Comparison of ENCODE assay signal across 17 cellular contexts in genomic region chr21:44636209-44637017, GRCh38. TPM values are rescaled to one million over a fixed set of nuclear protein-coding genes. Genes with fewer than 3 reads are reported as not detected.
DNase-seq lines count a peak whose midpoint lies in the region; ATAC-seq and TF ChIP-seq lines count a peak whose summit lies in the region.
"Had no signal": no experiment of that assay in that cellular context is flagged by ENCODE, and none has a peak within 500 bp of the region (broad histone marks: within the 10 kb centered on the region; RNA-seq: fewer than 3 reads in every experiment).

No MANE protein-coding gene starts in this region.

- no peak overlapping the region for H4K91ac ChIP-seq in IMR-90 (ENCODE audit: insufficient read depth, low read depth, low read length)

- no TSS peak for BruUV-seq in IMR-90 (replicated peaks; lab: Mats Ljungman, UMichigan)

- no peak overlapping the region for H3K4ac ChIP-seq in IMR-90 (ENCODE audit: low read depth, low read length)

- no peak overlapping the region for H3K18ac ChIP-seq in IMR-90 (ENCODE audit: low read depth, low read length)

- H3K36me3 ChIP-seq in IMR-90 (ENCODE audit: control insufficient read depth, insufficient read depth, low read length): no peaks in the 10 kb centered on the region
- H3K36me3 ChIP-seq in stomach: no peaks in the 10 kb centered on the region
- H3K36me3 ChIP-seq in gastroesophageal sphincter: no peaks in the 10 kb centered on the region
- H3K36me3 ChIP-seq: BLaER1 treated with 17β-estradiol and CSF1 and Interleukin-3, amounts not matched to agents 10 nM and 100 nM had no signal

- 0 out of 2 replicates have a peak, but pooled peaks cover 6% of the 10 kb centered on the region for H3K9me3 ChIP-seq in IMR-90 (ENCODE audit: control insufficient read depth, insufficient read depth, low read length)
- H3K9me3 ChIP-seq in stomach: peaks cover 3 to 30% (median 27%) of the 10 kb centered on the region in 4 donors
- peaks cover 0 to 35% (median 0%) of the 10 kb centered on the region in 3 donors for H3K9me3 ChIP-seq in gastroesophageal sphincter

- H3K4me2 ChIP-seq in IMR-90 (ENCODE audit: low read depth, low read length): no peak overlapping the region
- H3K4me2 ChIP-seq: BLaER1 treated with 17β-estradiol and CSF1 and Interleukin-3, amounts not matched to agents 10 nM and 100 nM had no signal

- H4K20me1 ChIP-seq in IMR-90 (ENCODE audit: insufficient read depth, low read length): no peaks in the 10 kb centered on the region
- H4K20me1 ChIP-seq: BLaER1 treated with 17β-estradiol and CSF1 and Interleukin-3, amounts not matched to agents 10 nM and 100 nM had no signal

- H3K14ac ChIP-seq in IMR-90 (replicated peaks; ENCODE audit: low read depth, low read length): no peak overlapping the region

- H3K9me1 ChIP-seq in IMR-90 (ENCODE audit: insufficient read depth, low read length): no peaks in the 10 kb centered on the region

- ATAC-seq in IMR-90 (ENCODE audit: low read depth) (no peak), gastroesophageal sphincter (no peak), HG02885 (IDR thresholded peaks at IDR 0.05; ENCODE audit: poor library complexity, unreplicated experiment) (no peak), HG02623 (IDR thresholded peaks at IDR 0.05; ENCODE audit: unreplicated experiment) (no peak)
- ATAC-seq in stimulated activated naive CD8-positive, alpha-beta T cell treated with anti-CD3 and anti-CD28 coated beads, Interleukin-15, Interleukin-2, amounts not matched to agents 100 U/mL and 50 U/mL, for 24 hours: no peak
- ATAC-seq: GM12878 had no signal

- TF ChIP-seq EP300 in stomach (IDR thresholded peaks at IDR 0.05) (no peak), gastroesophageal sphincter (IDR thresholded peaks at IDR 0.05) (no peak)

- no peak overlapping the region for H4K5ac ChIP-seq in IMR-90 (ENCODE audit: low read depth, low read length)

- H2BK5ac ChIP-seq in IMR-90 (ENCODE audit: low read depth, low read length, poor library complexity, severe bottlenecking): no peak overlapping the region

- peaks cover 14% of the 10 kb centered on the region for H3K27me3 Mint-ChIP-seq in neural crest cell (ENCODE audit: low read depth)

- no peak overlapping the region for H3K27ac ChIP-seq in IMR-90 (ENCODE audit: insufficient read depth, low read length)
- no peak overlapping the region for H3K27ac ChIP-seq in stomach
- H3K27ac ChIP-seq in gastroesophageal sphincter: no peak overlapping the region
- H3K27ac ChIP-seq: BLaER1 treated with 17β-estradiol and CSF1 and Interleukin-3, amounts not matched to agents 10 nM and 100 nM; GM23248; HL-60 had no signal

- peak overlapping the region; percentile 59 for H3K27ac Mint-ChIP-seq in neural crest cell (ENCODE audit: unreplicated experiment)

- no peak overlapping the region for H2BK15ac ChIP-seq in IMR-90 (ENCODE audit: low read depth, low read length)

- dilution Hi-C loops in IMR-90 (cut with HindIII; ENCODE audit: low sequenced_read_pairs, unreplicated experiment): no loop called here

- CTCF ChIA-PET in IMR-90 (lab: Yijun Ruan, JAX): no interaction called here

- DNase-seq in IMR-90 (no peak), ecto neural progenitor cell (ENCODE audit: low spot score) (peak; percentile 36), neural crest cell (ENCODE audit: low read depth, low spot score) (no peak), stomach (peak; percentile 23)
- DNase-seq in stimulated activated naive CD8-positive, alpha-beta T cell treated with anti-CD3 and anti-CD28 coated beads, Interleukin-15, Interleukin-2, amounts not matched to agents 100 U/mL and 50 U/mL, for 24 hours: no peak
- DNase-seq: ACHN; CD4-positive, CD25-positive, alpha-beta regulatory T cell; GM23248; H7 had no signal

- H2AK5ac ChIP-seq in IMR-90 (ENCODE audit: low read depth, low read length): no peak overlapping the region

- no peak overlapping the region for H2AK9ac ChIP-seq in IMR-90 (replicated peaks; ENCODE audit: low read depth, low read length, poor library complexity)

- no peak overlapping the region for H3K9ac ChIP-seq in IMR-90 (ENCODE audit: low read depth, low read length)
- H3K9ac ChIP-seq: BLaER1 treated with 17β-estradiol and CSF1 and Interleukin-3, amounts not matched to agents 10 nM and 100 nM; GM23248 had no signal

- TF ChIP-seq POLR2A in IMR-90 (IDR thresholded peaks at IDR 0.05; ENCODE audit: low read depth, low read length) (no peak), stomach (IDR thresholded peaks at IDR 0.05) (no peak), gastroesophageal sphincter (IDR thresholded peaks at IDR 0.05) (no peak)

- TF ChIP-seq CTCF in IMR-90 (conservative IDR thresholded peaks at IDR 0.05; ENCODE audit: low read depth, low read length): no peak
- no peak for TF ChIP-seq CTCF in neural crest cell (conservative IDR thresholded peaks at IDR 0.05)
- no peak for TF ChIP-seq CTCF in stomach (IDR thresholded peaks at IDR 0.05)
- no peak for TF ChIP-seq CTCF in gastroesophageal sphincter (IDR thresholded peaks at IDR 0.05)

- H3K9me3 Mint-ChIP-seq in neural crest cell: peaks cover 16% of the 10 kb centered on the region

- no peak overlapping the region for H3K23ac ChIP-seq in IMR-90 (ENCODE audit: low read depth, low read length)

- H3K27me3 ChIP-seq in IMR-90 (ENCODE audit: control insufficient read depth, insufficient read depth, low read length): no peaks in the 10 kb centered on the region; the same call in 1 of the 2 replicates
- peaks cover 0 to 53% (median 23%) of the 10 kb centered on the region in 3 donors for H3K27me3 ChIP-seq in stomach
- H3K27me3 ChIP-seq in gastroesophageal sphincter: peaks cover 52% of the 10 kb centered on the region
- H3K27me3 ChIP-seq: BLaER1 treated with 17β-estradiol and CSF1 and Interleukin-3, amounts not matched to agents 10 nM and 100 nM had no signal

- peaks cover 3% of the 10 kb centered on the region for H3K36me3 Mint-ChIP-seq in neural crest cell (ENCODE audit: low read depth)
- H3K36me3 Mint-ChIP-seq: CD4-positive, CD25-positive, alpha-beta regulatory T cell had no signal

- H3K4me1 ChIP-seq in IMR-90 (ENCODE audit: control insufficient read depth, insufficient read depth, low read length) (no peaks in the 10 kb centered on the region), stomach (no peaks in the 10 kb centered on the region), gastroesophageal sphincter (no peaks in the 10 kb centered on the region)
- H3K4me1 ChIP-seq: BLaER1 treated with 17β-estradiol and CSF1 and Interleukin-3, amounts not matched to agents 10 nM and 100 nM had no signal

- no peak overlapping the region for H2BK120ac ChIP-seq in IMR-90 (ENCODE audit: low read depth, low read length)

- H3K4me3 ChIP-seq in IMR-90 (ENCODE audit: insufficient read depth, low read depth, low read length) (no peak overlapping the region), stomach (no peak overlapping the region), gastroesophageal sphincter (no peak overlapping the region)
- H3K4me3 ChIP-seq: BLaER1 treated with 17β-estradiol and CSF1 and Interleukin-3, amounts not matched to agents 10 nM and 100 nM; GM12878; GM23248 had no signal

- peak overlapping the region; percentile 32 for H2AFZ ChIP-seq in IMR-90 (replicated peaks; ENCODE audit: low read length, poor library complexity)
- H2AFZ ChIP-seq: GM23248 had no signal

- POLR2A ChIA-PET in IMR-90 (lab: Charles Lee; ENCODE audit: unreplicated experiment): no interaction called here

- WGBS in IMR-90 (ENCODE audit: extremely low coverage in 2 of 2, insufficient read length in 1 of 2), 2 experiments: 49% methylated on average over 7 of the region's 15 CpGs; no CpG with 5 or more reads in 1 of the 2 experiments
- 75 to 87% (median 79%) methylated on average over 11 to 15 of the region's 15 CpGs for WGBS in stomach, 5 donors
- WGBS in gastroesophageal sphincter (ENCODE audit: low coverage in 1 of 2), 2 donors: 79% methylated on average over 5 of the region's 15 CpGs; no CpG with 5 or more reads in 1 of the 2 donors

- H4K8ac ChIP-seq in IMR-90 (ENCODE audit: low read depth in 2 of 2, low read length in 2 of 2): no peak overlapping the region

- H3K79me1 ChIP-seq in IMR-90 (ENCODE audit: low read depth in 1 of 2, low read length in 2 of 2): no peaks in the 10 kb centered on the region

- H2BK20ac ChIP-seq in IMR-90 (ENCODE audit: low read depth, low read length): no peak overlapping the region

- H3K56ac ChIP-seq in IMR-90 (ENCODE audit: extremely low read depth, insufficient read depth, low read length): no peak overlapping the region

- no peak for TF ChIP-seq RAD21 in IMR-90 (IDR thresholded peaks at IDR 0.05; ENCODE audit: low read length)

- H3K4me1 Mint-ChIP-seq in neural crest cell: peaks cover 10% of the 10 kb centered on the region
- H3K4me1 Mint-ChIP-seq: CD4-positive, CD25-positive, alpha-beta regulatory T cell had no signal

- intact Hi-C loops in IMR-90 (cut with micrococcal nuclease): no loop called here
- intact Hi-C loops in stomach (cut with DNase I; ENCODE audit: low total_unique reads): no loop called here

- in situ Hi-C loops in IMR-90 (cut with MboI; ENCODE audit: low sequenced_read_pairs): no loop called here

- no peak overlapping the region for H3K4me3 Mint-ChIP-seq in neural crest cell
- H3K4me3 Mint-ChIP-seq: CD4-positive, CD25-positive, alpha-beta regulatory T cell had no signal

RNA-seq across cellular contexts. Expression of gene KRTAP10-10, which starts 0.7 kb away (rescaled TPM):
- total RNA-seq in IMR-90 (2012; rRNA removed) (not detected in 2 replicates), neural crest cell (not detected in 2 replicates), stomach (not detected), gastroesophageal sphincter (not detected)
- polyA plus RNA-seq in IMR-90 (2012; rRNA removed) (not detected in 2 replicates), stomach (not detected)
- polyA plus RNA-seq in IMR-90 (2012; cell fraction: cytosol; rRNA removed): not detected in 2 replicates
- not detected in 2 replicates for polyA plus RNA-seq in IMR-90 (2012; cell fraction: nucleus; rRNA removed; ENCODE audit: low replicate concordance)
- total RNA-seq: A172; CD4-positive, CD25-positive, alpha-beta regulatory T cell; Daoy; GM12878; GM23248; H7 had no signal
- polyA plus RNA-seq: CD4-positive, CD25-positive, alpha-beta regulatory T cell; GM12878; GM23248 had no signal

RNA-seq across cellular contexts. Expression of gene KRTAP10-9, which starts 9.5 kb away (rescaled TPM):
- total RNA-seq in IMR-90 (2012; rRNA removed) (not detected in 2 replicates), neural crest cell (not detected in 2 replicates), stomach (not detected), gastroesophageal sphincter (not detected)
- polyA plus RNA-seq in IMR-90 (2012; rRNA removed) (not detected in 2 replicates), stomach (not detected)
- not detected in 2 replicates for polyA plus RNA-seq in IMR-90 (2012; cell fraction: cytosol; rRNA removed)
- polyA plus RNA-seq in IMR-90 (2012; cell fraction: nucleus; rRNA removed; ENCODE audit: low replicate concordance): not detected in 2 replicates
- total RNA-seq: A172; CD4-positive, CD25-positive, alpha-beta regulatory T cell; Daoy; GM12878; GM23248; H7 had no signal
- polyA plus RNA-seq: CD4-positive, CD25-positive, alpha-beta regulatory T cell; GM12878; GM23248 had no signal

RNA-seq across cellular contexts. Expression of gene KRTAP10-11, which starts 9.8 kb away (rescaled TPM):
- not detected in 2 replicates for total RNA-seq in IMR-90 (2012; rRNA removed)
- polyA plus RNA-seq in IMR-90 (2012; rRNA removed): not detected in 2 replicates
- not detected in 2 replicates for polyA plus RNA-seq in IMR-90 (2012; cell fraction: cytosol; rRNA removed)
- polyA plus RNA-seq in IMR-90 (2012; cell fraction: nucleus; rRNA removed; ENCODE audit: low replicate concordance): not detected in 2 replicates
- total RNA-seq in neural crest cell: not detected in 2 replicates
- not detected for total RNA-seq in stomach
- not detected for polyA plus RNA-seq in stomach
- total RNA-seq in gastroesophageal sphincter: not detected
- total RNA-seq: A172; CD4-positive, CD25-positive, alpha-beta regulatory T cell; Daoy; GM12878; GM23248; H7 had no signal
- polyA plus RNA-seq: CD4-positive, CD25-positive, alpha-beta regulatory T cell; GM12878; GM23248 had no signal

RNA-seq across cellular contexts. Expression of gene KRTAP12-4, which starts 18.0 kb away (rescaled TPM):
- not detected in 2 replicates for total RNA-seq in IMR-90 (2012; rRNA removed)
- not detected in 2 replicates for polyA plus RNA-seq in IMR-90 (2012; rRNA removed)
- not detected in 2 replicates for polyA plus RNA-seq in IMR-90 (2012; cell fraction: cytosol; rRNA removed)
- polyA plus RNA-seq in IMR-90 (2012; cell fraction: nucleus; rRNA removed; ENCODE audit: low replicate concordance): not detected in 2 replicates
- not detected in 2 replicates for total RNA-seq in neural crest cell
- total RNA-seq in stomach: not detected
- not detected for polyA plus RNA-seq in stomach
- total RNA-seq in gastroesophageal sphincter: not detected
- total RNA-seq: A172; CD4-positive, CD25-positive, alpha-beta regulatory T cell; Daoy; GM12878; GM23248; H7 had no signal
- polyA plus RNA-seq: CD4-positive, CD25-positive, alpha-beta regulatory T cell; GM12878; GM23248 had no signal

RNA-seq across cellular contexts. Expression of gene KRTAP12-3, which starts 21.3 kb away (rescaled TPM):
- not detected in 2 replicates for total RNA-seq in IMR-90 (2012; rRNA removed)
- not detected in 2 replicates for polyA plus RNA-seq in IMR-90 (2012; rRNA removed)
- not detected in 2 replicates for polyA plus RNA-seq in IMR-90 (2012; cell fraction: cytosol; rRNA removed)
- not detected in 2 replicates for polyA plus RNA-seq in IMR-90 (2012; cell fraction: nucleus; rRNA removed; ENCODE audit: low replicate concordance)
- total RNA-seq in neural crest cell: not detected in 2 replicates
- total RNA-seq in stomach: not detected
- polyA plus RNA-seq in stomach: not detected
- total RNA-seq in gastroesophageal sphincter: not detected
- total RNA-seq: A172; CD4-positive, CD25-positive, alpha-beta regulatory T cell; Daoy; GM12878; GM23248; H7 had no signal
- polyA plus RNA-seq: CD4-positive, CD25-positive, alpha-beta regulatory T cell; GM12878; GM23248 had no signal

Comparison
In these comparisons a context has a peak if more than half of its experiments do, and no peak if none do; other contexts are left out.
1. DNase-seq: peak in ecto neural progenitor cell (single experiment) and stomach (single experiment); none in IMR-90 (single experiment), neural crest cell (single experiment) and stimulated activated naive CD8-positive, alpha-beta T cell treated with anti-CD3 and anti-CD28 coated beads, Interleukin-15, Interleukin-2, amounts not matched to agents 100 U/mL and 50 U/mL, for 24 hours (single experiment).